ENCODE assay signal across 17 cellular contexts in the genomic region with DNA sequence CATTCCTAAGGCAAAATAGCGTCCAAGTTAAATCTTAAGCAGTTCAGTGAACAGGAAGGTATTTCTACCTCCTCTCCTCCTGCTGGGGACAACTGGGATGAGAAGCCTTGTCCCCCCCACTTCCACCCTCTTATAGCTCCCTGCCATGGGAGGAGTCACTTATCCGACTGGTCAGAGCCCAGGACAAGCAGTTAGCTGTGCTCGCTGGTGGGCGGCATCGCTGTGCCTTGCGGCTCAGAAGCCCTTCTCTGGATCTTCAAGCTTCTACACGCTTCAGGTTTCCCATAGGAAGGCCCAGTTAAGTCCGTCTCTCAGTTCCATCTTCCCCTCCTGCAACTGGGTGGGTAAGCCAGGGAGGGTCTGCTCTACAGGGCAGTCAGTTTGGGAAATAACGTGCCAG.
DNase-seq lines count a peak whose midpoint lies in the region; ATAC-seq and TF ChIP-seq lines count a peak whose summit lies in the region.
"Had no signal": no experiment of that assay in that cellular context is flagged by ENCODE, and none has a peak within 500 bp of the region (broad histone marks: within the 10 kb centered on the region; RNA-seq: fewer than 3 reads in every experiment).

No MANE protein-coding gene starts in this region.

- no peak for ATAC-seq in activated CD8-positive, alpha-beta memory T cell treated with anti-CD3 and anti-CD28 coated beads, Interleukin-2, amount 10 ng/mL, durations not matched to agents 7 days and 5 days
- no peak for ATAC-seq in activated B cell treated with CpG ODN at 0.5 μM for 24 hours (ENCODE audit: low read depth)
- ATAC-seq in HG03457 (IDR thresholded peaks at IDR 0.05; ENCODE audit: unreplicated experiment) = no peak
- ATAC-seq: SK-N-SH treated with all-trans-retinoic acid at 6 μM for 48 hours had no signal

- H3K27ac Mint-ChIP-seq in activated CD8-positive, alpha-beta memory T cell treated with anti-CD3 and anti-CD28 coated beads, Interleukin-2, amount 10 ng/mL, durations not matched to agents 7 days and 5 days = no peak overlapping the region
- H3K27ac Mint-ChIP-seq in activated B cell treated with CpG ODN at 0.5 μM for 24 hours = peak overlapping the region; percentile 66
- H3K27ac Mint-ChIP-seq: CD14-positive monocyte had no signal

- H3K4me3 Mint-ChIP-seq in activated CD8-positive, alpha-beta memory T cell treated with anti-CD3 and anti-CD28 coated beads, Interleukin-2, amount 10 ng/mL, durations not matched to agents 7 days and 5 days = no peak overlapping the region
- no peak overlapping the region for H3K4me3 Mint-ChIP-seq in activated B cell treated with CpG ODN at 0.5 μM for 24 hours
- H3K4me3 Mint-ChIP-seq: CD14-positive monocyte had no signal

- H3K9me3 Mint-ChIP-seq in activated CD8-positive, alpha-beta memory T cell treated with anti-CD3 and anti-CD28 coated beads, Interleukin-2, amount 10 ng/mL, durations not matched to agents 7 days and 5 days (ENCODE audit: low read depth) = no peaks in the 10 kb centered on the region
- H3K9me3 Mint-ChIP-seq in activated B cell treated with CpG ODN at 0.5 μM for 24 hours = no peaks in the 10 kb centered on the region

- TF ChIP-seq CTCF in activated B cell treated with CpG ODN at 0.5 μM for 24 hours (IDR thresholded peaks at IDR 0.05) = no peak

- no peaks in the 10 kb centered on the region for H3K4me1 Mint-ChIP-seq in activated CD8-positive, alpha-beta memory T cell treated with anti-CD3 and anti-CD28 coated beads, Interleukin-2, amount 10 ng/mL, durations not matched to agents 7 days and 5 days
- H3K4me1 Mint-ChIP-seq in activated B cell treated with CpG ODN at 0.5 μM for 24 hours = peaks cover 69% of the 10 kb centered on the region

- CTCF ChIA-PET in activated CD8-positive, alpha-beta memory T cell treated with anti-CD3 and anti-CD28 coated beads, Interleukin-2, amount 10 ng/mL, durations not matched to agents 7 days and 5 days (lab: Charles Lee) = interaction anchor here (1.3 kb wide), 1 partner anchor 33 kb away, joined by 3 read pairs; no protein-coding TSS in a partner anchor
- CTCF ChIA-PET in activated B cell treated with CpG ODN at 0.5 μM for 24 hours (lab: Charles Lee) = no interaction called here

- H3K27me3 Mint-ChIP-seq in activated CD8-positive, alpha-beta memory T cell treated with anti-CD3 and anti-CD28 coated beads, Interleukin-2, amount 10 ng/mL, durations not matched to agents 7 days and 5 days = peaks cover 60% of the 10 kb centered on the region
- no peaks in the 10 kb centered on the region for H3K27me3 Mint-ChIP-seq in activated B cell treated with CpG ODN at 0.5 μM for 24 hours

- DNase-seq in activated CD8-positive, alpha-beta memory T cell treated with anti-CD3 and anti-CD28 coated beads, Interleukin-2, amount 50 U/mL, for 48 hours = peak; percentile 7
- DNase-seq in activated CD8-positive, alpha-beta memory T cell treated with anti-CD3 and anti-CD28 coated beads, Interleukin-2, amount 10 ng/mL, durations not matched to agents 7 days and 5 days = no peak
- DNase-seq in activated B cell treated with CpG ODN at 0.5 μM for 24 hours = no peak
- peak; percentile 16 for DNase-seq in left kidney (ENCODE audit: low read depth, low spot score)
- no peak for DNase-seq in NCI-H526 treated with DMSO at 0.1 percent for 48 hours (lab: John Stamatoyannopoulos, UW)
- DNase-seq in SKM-1 (lab: John Stamatoyannopoulos, UW; ENCODE audit: unreplicated experiment) = no peak
- DNase-seq: 8988T, GDM1, KG1, NCI-H1092 treated with DMSO at 0.1 percent for 48 hours, NCI-H1436 treated with DMSO at 0.1 percent for 48 hours, NCI-H2029 treated with DMSO at 0.1 percent for 48 hours, NCI-H524 treated with DMSO at 0.1 percent for 48 hours, Peyer's patch had no signal

- intact Hi-C loops in activated B cell treated with CpG ODN at 0.5 μM for 24 hours (cut with micrococcal nuclease) = no loop called here

- POLR2A ChIA-PET in activated B cell treated with CpG ODN at 0.5 μM for 24 hours (lab: Charles Lee) = no interaction called here

- no peaks in the 10 kb centered on the region for H3K36me3 Mint-ChIP-seq in activated CD8-positive, alpha-beta memory T cell treated with anti-CD3 and anti-CD28 coated beads, Interleukin-2, amount 10 ng/mL, durations not matched to agents 7 days and 5 days
- peaks cover 92% of the 10 kb centered on the region for H3K36me3 Mint-ChIP-seq in activated B cell treated with CpG ODN at 0.5 μM for 24 hours (ENCODE audit: low read depth)
- H3K36me3 Mint-ChIP-seq: CD14-positive monocyte had no signal

Comparison
In these comparisons a context has a peak if more than half of its experiments do, and no peak if none do; other contexts are left out.
1. DNase-seq: peak in activated CD8-positive, alpha-beta memory T cell treated with anti-CD3 and anti-CD28 coated beads, Interleukin-2, amount 50 U/mL, for 48 hours (single experiment) and left kidney (single experiment); none in activated CD8-positive, alpha-beta memory T cell treated with anti-CD3 and anti-CD28 coated beads, Interleukin-2, amount 10 ng/mL, durations not matched to agents 7 days and 5 days (single experiment), activated B cell treated with CpG ODN at 0.5 μM for 24 hours (single experiment), NCI-H526 treated with DMSO at 0.1 percent for 48 hours (single experiment) and SKM-1 (single experiment).